ENCODE assay signal across 8 cellular contexts in the genomic region with DNA sequence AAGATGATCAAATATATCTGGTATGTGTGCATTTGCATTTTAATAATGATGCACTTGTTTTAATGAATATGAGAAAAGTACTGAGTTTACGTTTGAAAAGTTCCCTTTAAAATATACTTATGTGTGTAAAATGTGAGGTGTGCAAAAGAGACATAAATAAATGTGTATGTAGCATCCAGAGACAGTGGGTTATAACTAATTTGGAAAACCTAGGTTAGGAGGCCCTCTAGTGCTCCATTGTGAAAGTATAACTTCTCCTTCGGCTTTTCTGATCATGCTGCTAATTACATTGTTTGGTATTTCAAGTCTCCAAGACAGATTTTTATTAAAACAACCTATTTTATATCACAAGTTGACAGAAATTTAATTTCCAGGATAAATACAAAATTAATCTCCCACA. TPM values are rescaled to one million over a fixed set of nuclear protein-coding genes. Genes with fewer than 3 reads are reported as not detected.
DNase-seq lines count a peak whose midpoint lies in the region; ATAC-seq, FAIRE-seq and TF ChIP-seq lines count a peak whose summit lies in the region.

No MANE protein-coding gene starts in this region.

- intact Hi-C loops in CD4-positive, alpha-beta T cell (cut with DNase I, micrococcal nuclease): no loop called here
- intact Hi-C loops in spleen (cut with DNase I; ENCODE audit: low total_unique reads): loop anchor here (10.0 kb wide), 1 partner anchor 71 kb away; no protein-coding TSS in a partner anchor

- no peaks in the 10 kb centered on the region for H3K4me1 Mint-ChIP-seq in CD4-positive, alpha-beta T cell (ENCODE audit: low read depth)

- TF ChIP-seq CTCF in CD4-positive, alpha-beta T cell (IDR thresholded peaks at IDR 0.05): peak; percentile 33
- TF ChIP-seq CTCF in fibroblast of the aortic adventitia (IDR thresholded peaks at IDR 0.05; ENCODE audit: insufficient read depth, low read length) (peak; percentile 55), spleen (IDR thresholded peaks at IDR 0.05 in 8 of 11, conservative IDR thresholded peaks at IDR 0.05 in 3 of 11) (peak in 7 of 11 experiments; percentile 34 to 56 (median 51))

- peak; percentile 90 for FAIRE-seq in GM19239 (lab: Jason Lieb, UNC)

- H3K27ac ChIP-seq in CD4-positive, alpha-beta T cell (ENCODE audit: low read depth, low read length): no peak overlapping the region
- no peak overlapping the region for H3K27ac ChIP-seq in spleen

- no peak for TF ChIP-seq POLR2A in spleen (IDR thresholded peaks at IDR 0.05)

- H3K36me3 Mint-ChIP-seq in CD4-positive, alpha-beta T cell (ENCODE audit: low read depth): no peaks in the 10 kb centered on the region

- WGBS in spleen, 5 donors: 2 to 13% (median 7%) methylated on average over 2 of the region's 2 CpGs

- POLR2A ChIA-PET in CD4-positive, alpha-beta T cell (lab: Charles Lee): no interaction called here

- ATAC-seq in CD4-positive, alpha-beta T cell (ENCODE audit: poor library complexity): no peak
- no peak for ATAC-seq in HG02588 (IDR thresholded peaks at IDR 0.05; ENCODE audit: unreplicated experiment)

- H3K27me3 Mint-ChIP-seq in CD4-positive, alpha-beta T cell: peaks cover 8% of the 10 kb centered on the region

- no peaks in the 10 kb centered on the region for H3K9me3 Mint-ChIP-seq in CD4-positive, alpha-beta T cell

- H3K9me3 ChIP-seq in CD4-positive, alpha-beta T cell (ENCODE audit: control insufficient read depth, low read length): no peaks in the 10 kb centered on the region
- H3K9me3 ChIP-seq in spleen: no peaks in the 10 kb centered on the region

- no peaks in the 10 kb centered on the region for H3K36me3 ChIP-seq in spleen

- DNase-seq in CD4-positive, alpha-beta T cell: no peak
- DNase-seq in GM19239 (ENCODE audit: insufficient read length, low spot score): no peak
- peak; percentile 88 for DNase-seq in HT-29 (ENCODE audit: low spot score)
- DNase-seq in RPMI7951 (ENCODE audit: low read depth): peak; percentile 1
- peak; percentile 59 for DNase-seq in fibroblast of the aortic adventitia (ENCODE audit: low read depth)
- DNase-seq in spleen: no peak
- no peak for DNase-seq in stimulated activated CD4-positive, alpha-beta T cell treated with anti-CD3 and anti-CD28 coated beads, Interleukin-2, amount 100 ng/mL, for 48 hours

- CTCF ChIA-PET in CD4-positive, alpha-beta T cell (lab: Charles Lee): interaction anchor here (1.2 kb wide), 1 partner anchor 73 kb away, joined by 3 read pairs; no protein-coding TSS in a partner anchor

- H3K4me3 Mint-ChIP-seq in CD4-positive, alpha-beta T cell: no peak overlapping the region

- H3K4me3 ChIP-seq in fibroblast of the aortic adventitia (ENCODE audit: low read depth, low read length) (no peak overlapping the region), spleen (no peak overlapping the region)

- no peaks in the 10 kb centered on the region for H3K4me1 ChIP-seq in spleen

- no peak overlapping the region for H3K27ac Mint-ChIP-seq in CD4-positive, alpha-beta T cell

- peaks cover 4% of the 10 kb centered on the region for H3K27me3 ChIP-seq in CD4-positive, alpha-beta T cell (ENCODE audit: control insufficient read depth, insufficient read depth, low read length)
- peaks cover 0 to 4% (median 0%) of the 10 kb centered on the region in 7 donors for H3K27me3 ChIP-seq in spleen (replicated peaks in 1 of 7)

RNA-seq across cellular contexts. Expression of a gene that starts 30.1 kb away (rescaled TPM):
- not detected for total RNA-seq in CD4-positive, alpha-beta T cell
- total RNA-seq in HT-29 (2014; rRNA removed; shearing (Covaris generic)): 2.1 and 3.9 TPM in 2 replicates
- not detected in 2 replicates for total RNA-seq in RPMI7951 (2014; rRNA removed; shearing (Covaris generic))
- total RNA-seq in fibroblast of the aortic adventitia (ENCODE audit: low replicate concordance) (not detected in 2 replicates), spleen (not detected)
- polyA plus RNA-seq in spleen: under 1 TPM in 2 of 3 donors, not detected in 1; 0.04 to 0.29 TPM

Comparison
In these comparisons a context has a peak if more than half of its experiments do, and no peak if none do; other contexts are left out.
1. DNase-seq: peak in HT-29 (single experiment), RPMI7951 (single experiment) and fibroblast of the aortic adventitia (single experiment); none in CD4-positive, alpha-beta T cell (0 of 10), GM19239 (single experiment), spleen (single experiment) and stimulated activated CD4-positive, alpha-beta T cell treated with anti-CD3 and anti-CD28 coated beads, Interleukin-2, amount 100 ng/mL, for 48 hours (0 of 2).
2. Peak in every context shown above with its lines, with median percentiles within 50 percentile points of each other: CTCF ChIP-seq.